ENCODE assay signal across 1 cellular context in the genomic region with DNA sequence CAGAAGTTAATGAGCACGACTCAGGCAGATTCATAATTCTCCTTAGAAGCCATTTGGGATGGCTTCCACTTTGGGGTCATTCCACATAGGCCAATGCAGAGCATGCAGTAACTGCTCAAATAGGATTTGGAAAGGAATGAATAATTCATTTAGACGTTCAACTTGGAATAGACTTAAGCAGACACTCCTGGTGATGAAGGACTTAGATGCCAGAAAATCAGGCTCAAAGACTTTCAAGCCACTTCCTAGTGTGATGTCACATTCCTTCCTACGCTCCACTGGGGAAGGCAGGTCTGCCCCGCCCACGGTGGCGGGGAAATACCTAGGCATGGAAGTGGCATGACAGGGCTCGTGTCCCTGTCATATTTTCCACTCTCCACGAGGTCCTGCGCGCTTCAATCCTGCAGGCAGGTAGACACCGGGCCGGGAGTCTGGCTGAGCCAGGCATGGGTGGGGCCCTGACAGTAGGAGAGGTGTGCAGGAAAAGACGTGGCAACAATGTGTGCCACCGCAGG.
TF ChIP-seq lines count a peak whose summit lies in the region.

A gene (plus strand): TSS at position 348 of the 515 bp plus-strand sequence. CDS start 845 bp downstream, outside the sequence.

TF ChIP-seq in H1, 55 proteins besides CTCF, POLR2A, EP300 and RAD21:
- no peak for TF ChIP-seq KDM5A (IDR thresholded peaks at IDR 0.05; ENCODE audit: low read length)
- TF ChIP-seq CBX5 (IDR thresholded peaks at IDR 0.05; ENCODE audit: low read depth, low read length), result no peak
- TF ChIP-seq BCL11A (IDR thresholded peaks at IDR 0.05; ENCODE audit: low read depth in 2 of 2, low read length in 2 of 2), result no peak
- no peak for TF ChIP-seq PHF8 (conservative IDR thresholded peaks at IDR 0.05; ENCODE audit: low read depth, low read length)
- TF ChIP-seq, protein P1, sequence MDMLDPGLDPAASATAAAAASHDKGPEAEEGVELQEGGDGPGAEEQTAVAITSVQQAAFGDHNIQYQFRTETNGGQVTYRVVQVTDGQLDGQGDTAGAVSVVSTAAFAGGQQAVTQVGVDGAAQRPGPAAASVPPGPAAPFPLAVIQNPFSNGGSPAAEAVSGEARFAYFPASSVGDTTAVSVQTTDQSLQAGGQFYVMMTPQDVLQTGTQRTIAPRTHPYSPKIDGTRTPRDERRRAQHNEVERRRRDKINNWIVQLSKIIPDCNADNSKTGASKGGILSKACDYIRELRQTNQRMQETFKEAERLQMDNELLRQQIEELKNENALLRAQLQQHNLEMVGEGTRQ (IDR thresholded peaks at IDR 0.05; ENCODE audit: low read length), result no peak
- TF ChIP-seq, protein P2, sequence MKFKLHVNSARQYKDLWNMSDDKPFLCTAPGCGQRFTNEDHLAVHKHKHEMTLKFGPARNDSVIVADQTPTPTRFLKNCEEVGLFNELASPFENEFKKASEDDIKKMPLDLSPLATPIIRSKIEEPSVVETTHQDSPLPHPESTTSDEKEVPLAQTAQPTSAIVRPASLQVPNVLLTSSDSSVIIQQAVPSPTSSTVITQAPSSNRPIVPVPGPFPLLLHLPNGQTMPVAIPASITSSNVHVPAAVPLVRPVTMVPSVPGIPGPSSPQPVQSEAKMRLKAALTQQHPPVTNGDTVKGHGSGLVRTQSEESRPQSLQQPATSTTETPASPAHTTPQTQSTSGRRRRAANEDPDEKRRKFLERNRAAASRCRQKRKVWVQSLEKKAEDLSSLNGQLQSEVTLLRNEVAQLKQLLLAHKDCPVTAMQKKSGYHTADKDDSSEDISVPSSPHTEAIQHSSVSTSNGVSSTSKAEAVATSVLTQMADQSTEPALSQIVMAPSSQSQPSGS (IDR thresholded peaks at IDR 0.05; ENCODE audit: low read length), result no peak
- TF ChIP-seq HDAC2 (IDR thresholded peaks at IDR 0.05; ENCODE audit: borderline replicate concordance in 1 of 2, low read depth in 2 of 2, low read length in 2 of 2), result no peak
- no peak for TF ChIP-seq JUN (IDR thresholded peaks at IDR 0.05; ENCODE audit: low read depth, low read length)
- no peak for TF ChIP-seq CHD1 (IDR thresholded peaks at IDR 0.05; ENCODE audit: low read depth, low read length)
- TF ChIP-seq, protein P3, sequence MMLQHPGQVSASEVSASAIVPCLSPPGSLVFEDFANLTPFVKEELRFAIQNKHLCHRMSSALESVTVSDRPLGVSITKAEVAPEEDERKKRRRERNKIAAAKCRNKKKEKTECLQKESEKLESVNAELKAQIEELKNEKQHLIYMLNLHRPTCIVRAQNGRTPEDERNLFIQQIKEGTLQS (IDR thresholded peaks at IDR 0.05; ENCODE audit: insufficient read depth, low read depth, low read length), result no peak
- no peak for TF ChIP-seq TCF12 (IDR thresholded peaks at IDR 0.05; ENCODE audit: low read depth, low read length)
- no peak for TF ChIP-seq HDAC6 (IDR thresholded peaks at IDR 0.05; ENCODE audit: low read depth, low read length)
